Comparison of ENCODE assay signal across 19 cellular contexts in the genomic region with DNA sequence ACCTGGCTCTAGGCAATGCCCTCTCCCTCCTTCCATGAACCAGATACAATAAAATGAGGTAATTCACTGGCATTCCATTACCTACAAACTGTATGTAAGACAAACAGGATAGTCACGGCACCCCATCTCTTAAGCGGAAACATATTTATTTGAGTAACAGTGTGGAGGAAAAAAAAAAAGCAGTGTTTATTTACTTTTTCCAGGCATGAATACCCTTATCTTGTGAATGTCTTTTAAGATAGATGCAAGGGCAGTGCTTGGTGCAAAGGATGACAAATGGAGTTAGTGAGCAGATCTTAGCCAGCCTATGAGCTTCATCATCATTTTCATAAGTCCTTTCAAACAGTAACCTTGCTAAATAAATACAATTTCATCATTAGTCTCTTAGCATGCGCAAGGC.
DNase-seq lines count a peak whose midpoint lies in the region; ATAC-seq, FAIRE-seq and TF ChIP-seq lines count a peak whose summit lies in the region.
"Had no signal": no experiment of that assay in that cellular context is flagged by ENCODE, and none has a peak within 500 bp of the region (broad histone marks: within the 10 kb centered on the region; RNA-seq: fewer than 3 reads in every experiment).

No MANE protein-coding gene starts in this region.

- H3K4me1 ChIP-seq in endothelial cell of umbilical vein (ENCODE audit: control insufficient read depth, extremely low read depth, insufficient read depth, low read length) (no peaks in the 10 kb centered on the region), adrenal gland (replicated peaks in 1 of 2) (no peaks in the 10 kb centered on the region)
- H3K4me1 ChIP-seq: BLaER1 had no signal

- CTCF ChIA-PET in HEK293T (lab: Yijun Ruan, JAX), result no interaction called here
- CTCF ChIA-PET in endothelial cell of umbilical vein (lab: Charles Lee), result interaction anchor here (0.9 kb wide), 1 partner anchor 9 kb away, joined by 3 read pairs; no protein-coding TSS in a partner anchor

- H4K20me1 ChIP-seq in endothelial cell of umbilical vein (replicated peaks; ENCODE audit: control insufficient read depth, extremely low read depth, insufficient read depth, low read length), result no peaks in the 10 kb centered on the region
- H4K20me1 ChIP-seq: BLaER1 had no signal

- ATAC-seq in GM18870 (IDR thresholded peaks at IDR 0.05; ENCODE audit: unreplicated experiment), result no peak
- ATAC-seq: CD8-positive, alpha-beta T cell; GM23338; HCT116; HepG2 had no signal

- no peak overlapping the region for H3K4me3 ChIP-seq in endothelial cell of umbilical vein (replicated peaks in 1 of 3; ENCODE audit: insufficient read depth in 1 of 3, low read depth in 1 of 3, low read length in 3 of 3)
- no peak overlapping the region for H3K4me3 ChIP-seq in brain microvascular endothelial cell (ENCODE audit: low read depth, low read length)
- H3K4me3 ChIP-seq in adrenal gland, result no peak overlapping the region
- H3K4me3 ChIP-seq: BLaER1, GM23338 had no signal

- H3K36me3 ChIP-seq in endothelial cell of umbilical vein (ENCODE audit: control insufficient read depth in 2 of 2, extremely low read depth in 1 of 2, insufficient read depth in 2 of 2, low read length in 2 of 2), result no peaks in the 10 kb centered on the region
- no peaks in the 10 kb centered on the region for H3K36me3 ChIP-seq in brain microvascular endothelial cell (replicated peaks)
- H3K36me3 ChIP-seq in adrenal gland (replicated peaks in 1 of 2), result no peaks in the 10 kb centered on the region
- H3K36me3 ChIP-seq: BLaER1 had no signal

- H3K9me1 ChIP-seq in endothelial cell of umbilical vein (replicated peaks; ENCODE audit: control insufficient read depth, extremely low read depth, insufficient read depth, low read length), result no peaks in the 10 kb centered on the region

- no peak overlapping the region for H2AFZ ChIP-seq in endothelial cell of umbilical vein (ENCODE audit: low read depth, low read length)
- H2AFZ ChIP-seq: GM23338 had no signal

- H3K27me3 ChIP-seq in endothelial cell of umbilical vein (ENCODE audit: control insufficient read depth in 2 of 2, insufficient read depth in 2 of 2, low read length in 2 of 2) (no peaks in the 10 kb centered on the region), brain microvascular endothelial cell (replicated peaks) (no peaks in the 10 kb centered on the region), adrenal gland (no peaks in the 10 kb centered on the region)
- H3K27me3 ChIP-seq: BLaER1 had no signal

- TF ChIP-seq POLR2A in endothelial cell of umbilical vein (IDR thresholded peaks at IDR 0.05; ENCODE audit: low read depth, low read length) (no peak), adrenal gland (IDR thresholded peaks at IDR 0.05) (no peak)

- BruUV-seq in endothelial cell of umbilical vein (replicated peaks; lab: Mats Ljungman, UMichigan), result no TSS peak

- H3K9ac ChIP-seq in endothelial cell of umbilical vein (replicated peaks; ENCODE audit: extremely low read depth, insufficient read depth, low read length), result no peak overlapping the region
- H3K9ac ChIP-seq: BLaER1 had no signal

- peak; percentile 91 for DNase-seq in Caki2 (ENCODE audit: low read depth)
- no peak for DNase-seq in HEK293T (ENCODE audit: extremely low spot score)
- peak; percentile 43 for DNase-seq in endothelial cell of umbilical vein (ENCODE audit: low read depth, low spot score)
- DNase-seq in pulmonary artery endothelial cell (ENCODE audit: low read depth, low spot score), result peak; percentile 1
- DNase-seq in brain microvascular endothelial cell, result no peak
- no peak for DNase-seq in adrenal gland
- DNase-seq: 8988T; CD8-positive, alpha-beta T cell; DMS 273 treated with DMSO at 0.1 percent for 48 hours; DMS79; GDM1; H7 had no signal

- no peaks in the 10 kb centered on the region for H3K79me2 ChIP-seq in endothelial cell of umbilical vein (ENCODE audit: control insufficient read depth, insufficient read depth, low read length)

- no peak overlapping the region for H3K4me2 ChIP-seq in endothelial cell of umbilical vein (ENCODE audit: insufficient read depth, low read length)
- H3K4me2 ChIP-seq: BLaER1, GM23338 had no signal

- dilution Hi-C loops in endothelial cell of umbilical vein (cut with MboI; ENCODE audit: extremely low pct_ligation_motif_present, low sequenced_read_pairs), result no loop called here

- no peak for TF ChIP-seq CTCF in endothelial cell of umbilical vein (IDR thresholded peaks at IDR 0.05; ENCODE audit: extremely low read depth in 1 of 2, insufficient read depth in 1 of 2, low read depth in 1 of 2, low read length in 2 of 2)
- TF ChIP-seq CTCF in brain microvascular endothelial cell (IDR thresholded peaks at IDR 0.05; ENCODE audit: low read depth, low read length, missing control alignments), result no peak
- no peak for TF ChIP-seq CTCF in adrenal gland (IDR thresholded peaks at IDR 0.05)

- H3K9me3 ChIP-seq in endothelial cell of umbilical vein (replicated peaks; ENCODE audit: control insufficient read depth, insufficient read depth, low read length) (no peaks in the 10 kb centered on the region), adrenal gland (replicated peaks in 1 of 3) (no peaks in the 10 kb centered on the region)
- H3K9me3 ChIP-seq: BLaER1 had no signal

- H3K27ac ChIP-seq in endothelial cell of umbilical vein (ENCODE audit: insufficient read depth, low read depth, low read length) (no peak overlapping the region), brain microvascular endothelial cell (no peak overlapping the region), adrenal gland (no peak overlapping the region)
- H3K27ac ChIP-seq: BLaER1 had no signal

- FAIRE-seq in endothelial cell of umbilical vein (lab: Jason Lieb, UNC), result no peak
- FAIRE-seq: GM12892, GM18507, HepG2 had no signal

- POLR2A ChIA-PET in HEK293T (lab: Yijun Ruan, JAX), result no interaction called here
- POLR2A ChIA-PET in endothelial cell of umbilical vein (lab: Charles Lee), result no interaction called here

- in situ Hi-C loops in Caki2 (cut with HindIII; ENCODE audit: low pct_unique_long_range_greater_than_20kb, low sequenced_read_pairs) (no loop called here), brain microvascular endothelial cell (cut with HindIII; ENCODE audit: low pct_ligation_motif_present, low sequenced_read_pairs) (no loop called here)

- intact Hi-C loops in endothelial cell of umbilical vein (cut with micrococcal nuclease) (no loop called here), adrenal gland (cut with DNase I) (no loop called here)

- 46 to 74% (median 67%) methylated on average over 3 of the region's 3 CpGs for WGBS in adrenal gland, 4 donors

TF ChIP-seq in HEK293T, 16 proteins besides CTCF, POLR2A, EP300 and RAD21 (continues in another document):
- TF ChIP-seq ZNF384 (IDR thresholded peaks at IDR 0.05) (peak; percentile 90), FOXA1 (IDR thresholded peaks at IDR 0.05) (0 out of 2 replicates have a peak, but pooled peaks have one; percentile 12), LEF1 (IDR thresholded peaks at IDR 0.05; ENCODE audit: borderline replicate concordance) (no peak), TARDBP (IDR thresholded peaks at IDR 0.05) (no peak), ARNT (IDR thresholded peaks at IDR 0.05) (peak; percentile 90), ELF4 (IDR thresholded peaks at IDR 0.05) (no peak), CTBP1 (IDR thresholded peaks at IDR 0.05; ENCODE audit: borderline replicate concordance) (0 out of 2 replicates have a peak, but pooled peaks have one; percentile 58), PKNOX1 (IDR thresholded peaks at IDR 0.05) (0 out of 2 replicates have a peak, but pooled peaks have one; percentile 26), FOXK2 (IDR thresholded peaks at IDR 0.05) (no peak), HDGF (IDR thresholded peaks at IDR 0.05; ENCODE audit: borderline replicate concordance) (no peak), SP1 (IDR thresholded peaks at IDR 0.05) (no peak), SUZ12 (IDR thresholded peaks at IDR 0.05) (no peak), NFRKB (IDR thresholded peaks at IDR 0.05) (no peak), FOXM1 (IDR thresholded peaks at IDR 0.05; ENCODE audit: borderline replicate concordance) (no peak)

TF ChIP-seq in endothelial cell of umbilical vein, 7 proteins besides CTCF, POLR2A, EP300 and RAD21:
- TF ChIP-seq POLR2AphosphoS5 (IDR thresholded peaks at IDR 0.05; ENCODE audit: insufficient read depth, low read depth, low read length) (no peak), JUN (IDR thresholded peaks at IDR 0.05; ENCODE audit: borderline replicate concordance, insufficient read depth, insufficient read length, low read depth) (no peak), FOS (IDR thresholded peaks at IDR 0.05; ENCODE audit: borderline replicate concordance, insufficient read depth, low read length) (no peak), MYC (IDR thresholded peaks at IDR 0.05; ENCODE audit: low read depth, low read length) (no peak), EZH2 (IDR thresholded peaks at IDR 0.05; ENCODE audit: borderline replicate concordance, low read depth, low read length, severe bottlenecking) (no peak), GATA2 (IDR thresholded peaks at IDR 0.05; ENCODE audit: insufficient read depth, insufficient read length, low read depth, low read length) (no peak)
- TF ChIP-seq, protein P1, sequence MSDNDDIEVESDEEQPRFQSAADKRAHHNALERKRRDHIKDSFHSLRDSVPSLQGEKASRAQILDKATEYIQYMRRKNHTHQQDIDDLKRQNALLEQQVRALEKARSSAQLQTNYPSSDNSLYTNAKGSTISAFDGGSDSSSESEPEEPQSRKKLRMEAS (IDR thresholded peaks at IDR 0.05; ENCODE audit: insufficient read depth, insufficient read length), result no peak

Comparison
In these comparisons a context has a peak if more than half of its experiments do, and no peak if none do; other contexts are left out.
1. DNase-seq: peak in Caki2 (single experiment), endothelial cell of umbilical vein (single experiment) and pulmonary artery endothelial cell (single experiment); none in HEK293T (single experiment), brain microvascular endothelial cell (single experiment) and adrenal gland (0 of 7).